In the genomic region with DNA sequence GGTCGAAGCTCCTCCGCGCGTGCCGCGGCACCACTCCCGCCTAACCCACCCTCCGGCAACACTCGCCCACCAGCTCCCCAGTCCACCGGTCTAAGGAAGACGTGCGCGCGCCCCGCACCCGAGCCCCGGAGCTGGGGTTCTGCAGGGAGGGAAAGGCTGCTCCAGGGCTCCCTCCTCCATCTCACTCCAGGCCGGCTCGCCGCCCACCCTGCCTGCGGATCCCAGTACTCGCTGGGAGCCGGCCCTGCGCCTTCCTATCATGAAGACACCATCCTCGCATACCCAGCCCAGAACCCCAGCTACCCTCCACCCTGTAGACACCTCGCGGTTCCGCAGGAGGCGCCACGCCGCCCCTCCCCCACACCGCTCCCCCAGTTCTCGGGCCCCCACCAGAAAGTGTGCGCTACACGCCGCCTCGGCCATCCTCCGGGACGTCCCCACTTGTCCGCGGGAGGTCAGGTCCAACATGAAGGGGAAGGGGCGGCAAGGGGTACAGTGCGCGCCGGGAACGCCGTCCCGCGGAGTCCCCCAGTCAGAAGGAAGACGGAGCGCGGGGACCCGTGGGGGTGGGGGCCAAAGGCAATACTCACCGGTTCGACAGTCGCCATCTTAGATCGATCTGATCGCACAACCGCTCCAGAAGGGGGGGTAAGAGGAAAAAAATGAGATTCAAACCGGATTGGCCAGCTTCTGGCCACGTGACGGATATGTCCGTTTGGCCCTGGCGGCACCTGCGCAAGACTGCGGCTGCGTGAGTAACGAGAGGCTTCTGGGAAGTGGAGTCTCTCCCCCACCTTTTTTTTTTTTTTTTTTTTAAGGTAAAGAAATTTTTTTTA, we compare ENCODE assay signal across 8 cellular contexts. TPM values are rescaled to one million over a fixed set of nuclear protein-coding genes. Genes with fewer than 3 reads are reported as not detected.
DNase-seq lines count a peak whose midpoint lies in the region; ATAC-seq and TF ChIP-seq lines count a peak whose summit lies in the region.

EIF4E (minus strand) TSS at position 629 of the 836 bp plus-strand sequence; CDS start at position 608, 21 bp downstream.

- H3K27ac ChIP-seq in right cardiac atrium (ENCODE audit: low read length) (peak within 1 kb of the TSS; percentile 98), uterus (peak within 1 kb of the TSS; percentile 94 to 96)

- no peaks in the 10 kb centered on the region for H3K36me3 ChIP-seq in uterus

- peak; percentile 32 to 62 for TF ChIP-seq POLR2A in uterus (IDR thresholded peaks at IDR 0.05)

- peak in 1 of 4 experiments; percentile 0 for TF ChIP-seq CTCF in uterus (IDR thresholded peaks at IDR 0.05)

- intact Hi-C loops in T-helper 2 cell treated with Interferon-gamma antibody and Interleukin-4, amounts not matched to agents 100 ng/mL and 5 ng/mL, for 36 hours (cut with micrococcal nuclease) = loop anchor here (1.0 to 5.0 kb wide), 14 partner anchors 67 to 1022 kb away; partner anchors contain the start of genes ADH5, H2AZ1, METAP1 and RAP1GDS1
- intact Hi-C loops in right cardiac atrium (cut with DNase I) (no loop called here), uterus (cut with DNase I; ENCODE audit: low total_unique reads) (no loop called here)

- peak; percentile 45 for ATAC-seq in GM18499 (IDR thresholded peaks at IDR 0.05; ENCODE audit: insufficient read depth, unreplicated experiment)
- peak; percentile 69 for ATAC-seq in HG02943 (IDR thresholded peaks at IDR 0.05; ENCODE audit: low read depth, unreplicated experiment)
- peak; percentile 96 to 97 for ATAC-seq in right cardiac atrium

- no peaks in the 10 kb centered on the region for H3K9me3 ChIP-seq in right cardiac atrium (ENCODE audit: control insufficient read depth, low read length)
- H3K9me3 ChIP-seq in uterus = no peaks in the 10 kb centered on the region

- H3K4me3 ChIP-seq in right cardiac atrium (ENCODE audit: low read length) = peak within 1 kb of the TSS; percentile 79
- H3K4me3 ChIP-seq in uterus = peak within 1 kb of the TSS; percentile 84 to 99

- H3K4me1 ChIP-seq in right cardiac atrium (ENCODE audit: control insufficient read depth, insufficient read depth, low read length) (no peaks in the 10 kb centered on the region), uterus (peaks cover 0 to 5% of the 10 kb centered on the region in 2 donors)

- under 1% methylated on average over 68 of the region's 68 CpGs for WGBS in right cardiac atrium

- H3K27me3 ChIP-seq in right cardiac atrium (ENCODE audit: control insufficient read depth, insufficient read depth) = no peaks in the 10 kb centered on the region
- no peaks in the 10 kb centered on the region for H3K27me3 ChIP-seq in uterus

- DNase-seq in NCI-H187 treated with DMSO at 0.1 percent for 48 hours (lab: John Stamatoyannopoulos, UW) (peak; percentile 75), anterior cingulate cortex (lab: John Stamatoyannopoulos, UW) (peak; percentile 77 to 97 (median 93)), right cardiac atrium (peak; percentile 98 to 99 (median 99)), pulmonary artery endothelial cell (ENCODE audit: low read depth, low spot score) (peak; percentile 96), uterus (peak; percentile 95 to 98)

RNA-seq across cellular contexts. Expression of gene EIF4E, which starts in this region (rescaled TPM):
- 98.3 and 107 TPM in 2 replicates for total RNA-seq in T-helper 2 cell treated with Interferon-gamma antibody and Interleukin-4, amounts not matched to agents 100 ng/mL and 5 ng/mL, for 36 hours
- total RNA-seq in right cardiac atrium = 10 to 100 TPM; 54.5 to 73.4 (median 67.3) TPM
- polyA plus RNA-seq in right cardiac atrium = 26.3 TPM
- total RNA-seq in pulmonary artery endothelial cell = 218 and 300 TPM in 2 replicates
- 100 to 1,000 TPM in 1 of 4 donors, 10 to 100 TPM in 3; 24.6 to 149 (median 87.9) TPM for total RNA-seq in uterus

Comparison
In these comparisons a context has a peak if more than half of its experiments do, and no peak if none do; other contexts are left out.
1. Peak in every context shown above with its lines: DNase-seq, ATAC-seq, H3K4me3 ChIP-seq and H3K27ac ChIP-seq.
2. ATAC-seq: peak in every context shown above with its lines; median percentile 96 in right cardiac atrium; 69 in HG02943; 45 in GM18499.